In genomic region chrX:103407776-103408175, GRCh38 we compare ENCODE assay signal across 8 cellular contexts.
"Had no signal": no experiment of that assay in that cellular context is flagged by ENCODE, and none has a peak within 500 bp of the region (broad histone marks: within the 10 kb centered on the region; RNA-seq: fewer than 3 reads in every experiment).

No MANE protein-coding gene starts in this region.

- H3K4me3 Mint-ChIP-seq: GM23338, HFFc6 had no signal

- H2AFZ ChIP-seq: GM23248, GM23338 had no signal

- H3K9ac ChIP-seq: GM23248 had no signal

- H3K4me2 ChIP-seq: GM23338 had no signal

- H3K27ac ChIP-seq: GM23248 had no signal

- H3K9me3 ChIP-seq: HAP-1 had no signal

- ATAC-seq: GM23338, HCT116 had no signal

- H3K27ac Mint-ChIP-seq: GM23338, HFFc6 had no signal

- H3K9me3 Mint-ChIP-seq: GM23338, HFFc6 had no signal

- DNase-seq: GM23248, GOT3, H7, HCEC 1CT, HFFc6 had no signal
